8 cellular contexts compared by ENCODE assay signal in genomic region chr2:17877811-17878221, GRCh38. TPM values are rescaled to one million over a fixed set of nuclear protein-coding genes. Genes with fewer than 3 reads are reported as not detected.
DNase-seq lines count a peak whose midpoint lies in the region; ATAC-seq and TF ChIP-seq lines count a peak whose summit lies in the region.

No MANE protein-coding gene starts in this region.

- POLR2A ChIA-PET in activated naive CD8-positive, alpha-beta T cell treated with anti-CD3 and anti-CD28 coated beads, Interleukin-2, amount 10 ng/mL, durations not matched to agents 7 days and 5 days (lab: Charles Lee): no interaction called here

- no peaks in the 10 kb centered on the region for H3K36me3 ChIP-seq in ES-I3 (ENCODE audit: insufficient read depth, low read length)
- H3K36me3 ChIP-seq in stomach smooth muscle (ENCODE audit: control insufficient read depth in 2 of 2, insufficient read depth in 2 of 2, low read length in 2 of 2): no peaks in the 10 kb centered on the region

- no peak overlapping the region for H3K27ac Mint-ChIP-seq in activated naive CD8-positive, alpha-beta T cell treated with anti-CD3 and anti-CD28 coated beads, Interleukin-2, amount 10 ng/mL, durations not matched to agents 7 days and 5 days

- H3K27me3 Mint-ChIP-seq in activated naive CD8-positive, alpha-beta T cell treated with anti-CD3 and anti-CD28 coated beads, Interleukin-2, amount 10 ng/mL, durations not matched to agents 7 days and 5 days: peaks cover 76% of the 10 kb centered on the region

- no peaks in the 10 kb centered on the region for H3K9me3 ChIP-seq in ES-I3 (ENCODE audit: control insufficient read depth, insufficient read depth, low read length)
- no peaks in the 10 kb centered on the region for H3K9me3 ChIP-seq in stomach smooth muscle (ENCODE audit: control insufficient read depth in 2 of 2, low read length in 2 of 2)

- 0 out of 2 replicates have a peak, but pooled peaks cover 2% of the 10 kb centered on the region for H3K4me1 ChIP-seq in ES-I3 (ENCODE audit: insufficient read depth, low read length)
- peaks cover 37% of the 10 kb centered on the region for H3K4me1 ChIP-seq in stomach smooth muscle (ENCODE audit: control insufficient read depth, insufficient read depth, low read length)

- peaks cover 2% of the 10 kb centered on the region for H3K4me1 Mint-ChIP-seq in activated naive CD8-positive, alpha-beta T cell treated with anti-CD3 and anti-CD28 coated beads, Interleukin-2, amount 10 ng/mL, durations not matched to agents 7 days and 5 days

- peak overlapping the region; percentile 88 to 92 for H3K4me3 ChIP-seq in stomach smooth muscle (ENCODE audit: low read length in 2 of 2)

- H3K4me3 Mint-ChIP-seq in activated naive CD8-positive, alpha-beta T cell treated with anti-CD3 and anti-CD28 coated beads, Interleukin-2, amount 10 ng/mL, durations not matched to agents 7 days and 5 days: peak overlapping the region; percentile 73

- DNase-seq in GM20000 (ENCODE audit: low spot score): peak; percentile 52
- DNase-seq in activated naive CD8-positive, alpha-beta T cell treated with anti-CD3 and anti-CD28 coated beads, Interleukin-2, amount 10 ng/mL, durations not matched to agents 7 days and 5 days: no peak
- DNase-seq in iPS-NIHi11 (ENCODE audit: low spot score): peak; percentile 35
- no peak for DNase-seq in SHP77 treated with DMSO at 0.1 percent for 48 hours (lab: John Stamatoyannopoulos, UW)
- no peak for DNase-seq in activated naive CD4-positive, alpha-beta T cell treated with anti-CD3 and anti-CD28 coated beads, Interleukin-2, amount 50 U/mL, for 16 hours

- no peak for TF ChIP-seq CTCF in GM20000 (IDR thresholded peaks at IDR 0.05; ENCODE audit: extremely low read depth, missing control alignments)

- H3K9me3 Mint-ChIP-seq in activated naive CD8-positive, alpha-beta T cell treated with anti-CD3 and anti-CD28 coated beads, Interleukin-2, amount 10 ng/mL, durations not matched to agents 7 days and 5 days: no peaks in the 10 kb centered on the region

- ATAC-seq in HG03571 (IDR thresholded peaks at IDR 0.05; ENCODE audit: unreplicated experiment): peak; percentile 11
- peak; percentile 6 for ATAC-seq in activated naive CD8-positive, alpha-beta T cell treated with anti-CD3 and anti-CD28 coated beads, Interleukin-2, amount 10 ng/mL, durations not matched to agents 7 days and 5 days (ENCODE audit: low read depth)

- H3K36me3 Mint-ChIP-seq in activated naive CD8-positive, alpha-beta T cell treated with anti-CD3 and anti-CD28 coated beads, Interleukin-2, amount 10 ng/mL, durations not matched to agents 7 days and 5 days: no peaks in the 10 kb centered on the region

- H3K9ac ChIP-seq in ES-I3 (ENCODE audit: low read depth, low read length) (peak overlapping the region; percentile 94), stomach smooth muscle (ENCODE audit: low read length in 2 of 2) (peak overlapping the region; percentile 71 to 73)

- no peaks in the 10 kb centered on the region for H3K27me3 ChIP-seq in stomach smooth muscle (ENCODE audit: control insufficient read depth in 1 of 2, insufficient read depth in 2 of 2, low read length in 2 of 2)

- H3K27ac ChIP-seq in stomach smooth muscle (ENCODE audit: low read length): peak overlapping the region; percentile 55

RNA-seq across cellular contexts. Expression of gene KCNS3, which starts 0.7 kb away (rescaled TPM):
- total RNA-seq in activated naive CD8-positive, alpha-beta T cell treated with anti-CD3 and anti-CD28 coated beads, Interleukin-2, amount 10 ng/mL, durations not matched to agents 7 days and 5 days: not detected

Comparison
In these comparisons a context has a peak if more than half of its experiments do, and no peak if none do; other contexts are left out.
1. DNase-seq: peak in GM20000 (single experiment) and iPS-NIHi11 (single experiment); none in activated naive CD8-positive, alpha-beta T cell treated with anti-CD3 and anti-CD28 coated beads, Interleukin-2, amount 10 ng/mL, durations not matched to agents 7 days and 5 days (single experiment), SHP77 treated with DMSO at 0.1 percent for 48 hours (single experiment) and activated naive CD4-positive, alpha-beta T cell treated with anti-CD3 and anti-CD28 coated beads, Interleukin-2, amount 50 U/mL, for 16 hours (single experiment).